ENCODE assay signal across 7 cellular contexts in genomic region chr1:220690140-220691038, GRCh38. TPM values are rescaled to one million over a fixed set of nuclear protein-coding genes. Genes with fewer than 3 reads are reported as not detected.
DNase-seq lines count a peak whose midpoint lies in the region; ATAC-seq, FAIRE-seq and TF ChIP-seq lines count a peak whose summit lies in the region.

TSS of gene C1orf115 (plus strand) at chr1:220690363. CDS start at chr1:220690403, 40 bp downstream.

- peak within 1 kb of the TSS; percentile 70 for H3K9ac ChIP-seq in HepG2 (ENCODE audit: insufficient read depth, low read depth, low read length)

- H3K4me3 ChIP-seq in HepG2 (replicated peaks in 1 of 3; ENCODE audit: insufficient read depth in 1 of 3, low read depth in 2 of 3, low read length in 3 of 3), result peak within 1 kb of the TSS; percentile 81 to 86 (median 82)

- TF ChIP-seq CTCF in HepG2 (CRISPR knock-in tag; IDR thresholded peaks at IDR 0.05), result peak; percentile 94

- ATAC-seq in GM18517 (IDR thresholded peaks at IDR 0.05; ENCODE audit: unreplicated experiment), result peak; percentile 97
- ATAC-seq in HG02943 (IDR thresholded peaks at IDR 0.05; ENCODE audit: low read depth, unreplicated experiment), result peak; percentile 94
- ATAC-seq in activated CD4-positive, alpha-beta T cell treated with anti-CD3 and anti-CD28 coated beads for 36 hours, result peak; percentile 96
- peak; percentile 85 for ATAC-seq in HepG2

- WGBS in HepG2 (ENCODE audit: low lambda C conversion rate), result 0% methylated on average over 2 of the region's 93 CpGs

- in situ Hi-C loops in HepG2 (cut with HindIII; ENCODE audit: extremely low pct_ligation_motif_present, low pct_unique_long_range_greater_than_20kb), result loop anchor here (5.0 kb wide), 1 partner anchor 87 kb away; no protein-coding TSS in a partner anchor

- TF ChIP-seq RAD21 in HepG2 (CRISPR knock-in tag; IDR thresholded peaks at IDR 0.05), result peak; percentile 96

- peaks cover 39% of the 10 kb centered on the region for H3K79me2 ChIP-seq in HepG2 (ENCODE audit: insufficient read depth, low read length)

- H3K9me3 Mint-ChIP-seq in activated CD4-positive, alpha-beta T cell treated with anti-CD3 and anti-CD28 coated beads for 36 hours (ENCODE audit: low read depth), result no peaks in the 10 kb centered on the region

- H3K4me1 ChIP-seq in HepG2 (ENCODE audit: insufficient read depth, low read length), result peaks cover 45% of the 10 kb centered on the region

- no peak; a peak in 1 of 4 replicates for TF ChIP-seq EP300 in HepG2 (IDR thresholded peaks at IDR 0.05; ENCODE audit: low read depth in 2 of 2, low read length in 2 of 2)
- TF ChIP-seq EP300 in HepG2 (CRISPR knock-in tag; IDR thresholded peaks at IDR 0.05; ENCODE audit: borderline replicate concordance), result no peak; the same call in 1 of the 2 replicates

- H2AFZ ChIP-seq in HepG2 (ENCODE audit: low read length), result no peak within 1 kb of the TSS

- peaks cover 12% of the 10 kb centered on the region for H3K27me3 Mint-ChIP-seq in activated CD4-positive, alpha-beta T cell treated with anti-CD3 and anti-CD28 coated beads for 36 hours

- H3K4me1 Mint-ChIP-seq in activated CD4-positive, alpha-beta T cell treated with anti-CD3 and anti-CD28 coated beads for 36 hours, result peaks cover 4% of the 10 kb centered on the region

- intact Hi-C loops in activated CD4-positive, alpha-beta T cell treated with anti-CD3 and anti-CD28 coated beads for 36 hours (cut with DNase I, micrococcal nuclease), result loop anchor here (1.0 to 5.0 kb wide), 5 partner anchors 42 to 163 kb away; partner anchors contain the start of gene MARK1 (in 1 of the 2)
- intact Hi-C loops in HepG2 (cut with micrococcal nuclease; ENCODE audit: unreplicated experiment), result loop anchor here (1.0 to 2.0 kb wide), 4 partner anchors 43 to 86 kb away; partner anchors contain the start of gene MTARC2

- no peaks in the 10 kb centered on the region for H3K36me3 Mint-ChIP-seq in activated CD4-positive, alpha-beta T cell treated with anti-CD3 and anti-CD28 coated beads for 36 hours (ENCODE audit: low read depth)

- no peak for FAIRE-seq in HepG2 (lab: Jason Lieb, UNC)

- no peaks in the 10 kb centered on the region for H3K9me3 ChIP-seq in HepG2 (ENCODE audit: low read length)

- H3K4me3 Mint-ChIP-seq in activated CD4-positive, alpha-beta T cell treated with anti-CD3 and anti-CD28 coated beads for 36 hours, result peak within 1 kb of the TSS; percentile 71

- peak within 1 kb of the TSS; percentile 11 for H3K27ac ChIP-seq in cingulate gyrus (ENCODE audit: low read depth, low read length)
- H3K27ac ChIP-seq in HepG2 (ENCODE audit: extremely low read length, insufficient read depth, low read length), result peak within 1 kb of the TSS; percentile 61

- peak; percentile 63 to 87 for TF ChIP-seq POLR2A in HepG2 (IDR thresholded peaks at IDR 0.05; ENCODE audit: insufficient read depth in 1 of 2, low read depth in 2 of 2, low read length in 2 of 2)

- POLR2A ChIA-PET in activated CD4-positive, alpha-beta T cell treated with anti-CD3 and anti-CD28 coated beads for 36 hours (lab: Charles Lee), result no interaction called here
- POLR2A ChIA-PET in HepG2 (lab: Yijun Ruan, JAX), result interaction anchor here (0.6 to 1.8 kb wide), 4 partner anchors 8 to 96 kb away, joined by 3 to 14 read pairs (median 9); partner anchors contain the start of genes MTARC1 and MTARC2

- peak within 1 kb of the TSS; percentile 77 for H3K4me2 ChIP-seq in HepG2 (ENCODE audit: low read depth, low read length)

- CTCF ChIA-PET in activated CD4-positive, alpha-beta T cell treated with anti-CD3 and anti-CD28 coated beads for 36 hours (lab: Charles Lee), result interaction anchor here (1.8 kb wide), 1 partner anchor 9 kb away, joined by 4 read pairs; no protein-coding TSS in a partner anchor
- CTCF ChIA-PET in HepG2 (lab: Yijun Ruan, JAX; ENCODE audit: low intra/inter-chr PET ratio, low total read pairs), result interaction anchor here (0.8 to 2.8 kb wide), 7 partner anchors 8 to 86 kb away, joined by 3 to 34 read pairs (median 8); no protein-coding TSS in a partner anchor

- no peaks in the 10 kb centered on the region for H4K20me1 ChIP-seq in HepG2 (ENCODE audit: insufficient read depth, low read length)

- BruUV-seq in HepG2 (replicated peaks; lab: Mats Ljungman, UMichigan), result no TSS peak

- H3K36me3 ChIP-seq in HepG2 (replicated peaks in 1 of 2; ENCODE audit: control insufficient read depth in 1 of 2, insufficient read depth in 2 of 2, low read length in 2 of 2), result no peaks in the 10 kb centered on the region

- H3K27me3 ChIP-seq in HepG2 (ENCODE audit: control insufficient read depth in 1 of 2, insufficient read depth in 2 of 2, low read length in 2 of 2), result no peaks in the 10 kb centered on the region; a peak in 2 of 5 replicates

- peak; percentile 70 for DNase-seq in NCI-H2107 (lab: John Stamatoyannopoulos, UW)
- DNase-seq in activated CD4-positive, alpha-beta T cell treated with anti-CD3 and anti-CD28 coated beads for 36 hours, result peak; percentile 85
- peak; percentile 68 for DNase-seq in HepG2 (ENCODE audit: low spot score)
- DNase-seq in stimulated activated CD4-positive, alpha-beta T cell treated with anti-CD3 and anti-CD28 coated beads, Interleukin-2, amount 100 ng/mL, for 48 hours, result peak; percentile 66 to 78

- H3K27ac Mint-ChIP-seq in activated CD4-positive, alpha-beta T cell treated with anti-CD3 and anti-CD28 coated beads for 36 hours, result no peak within 1 kb of the TSS

TF ChIP-seq in HepG2, 621 proteins besides CTCF, POLR2A, EP300 and RAD21 (continues in another document):
- peak; percentile 84; the same call in 1 of the 2 replicates for TF ChIP-seq ARID4A (CRISPR knock-in tag; IDR thresholded peaks at IDR 0.05; ENCODE audit: borderline replicate concordance)
- TF ChIP-seq DNMT3B (CRISPR knock-in tag; conservative IDR thresholded peaks at IDR 0.05), result no peak
- no peak for TF ChIP-seq ZNF282 (IDR thresholded peaks at IDR 0.05; ENCODE audit: partially characterized antibody)
- TF ChIP-seq ZNF335 (CRISPR knock-in tag; IDR thresholded peaks at IDR 0.05), result peak; percentile 42; the same call in 1 of the 2 replicates
- TF ChIP-seq ZSCAN22 (CRISPR knock-in tag; IDR thresholded peaks at IDR 0.05), result no peak
- peak; percentile 74; the same call in 1 of the 2 replicates for TF ChIP-seq ZNF766 (CRISPR knock-in tag; IDR thresholded peaks at IDR 0.05; ENCODE audit: borderline replicate concordance)
- peak; percentile 44; the same call in 1 of the 2 replicates for TF ChIP-seq ZNF430 (CRISPR knock-in tag; IDR thresholded peaks at IDR 0.05)
- no peak for TF ChIP-seq ZNF20 (CRISPR knock-in tag; IDR thresholded peaks at IDR 0.05)
- TF ChIP-seq SNRNP70 (IDR thresholded peaks at IDR 0.05; ENCODE audit: low read depth, low read length), result 0 out of 2 replicates have a peak, but pooled peaks have one; percentile 52

RNA-seq across cellular contexts. Expression of gene C1orf115, which starts in this region (rescaled TPM):
- under 1 TPM; 0.63 to 0.78 TPM for total RNA-seq in activated CD4-positive, alpha-beta T cell treated with anti-CD3 and anti-CD28 coated beads for 36 hours
- 85.9 and 86.7 TPM in 2 replicates for total RNA-seq in HepG2 (2016; rRNA removed; fragmentation: Illumina TruSeq; extraction: Trizol)
- 13.1 and 13.7 TPM in 2 replicates for total RNA-seq in HepG2 (2016; cell fraction: cytosol; rRNA removed; fragmentation: Illumina TruSeq; extraction: Trizol; ENCODE audit: low read depth)
- total RNA-seq in HepG2 (2016; cell fraction: insoluble cytoplasmic fraction; rRNA removed; fragmentation: Illumina TruSeq; extraction: Trizol), result 83.6 and 85.7 TPM in 2 replicates
- total RNA-seq in HepG2 (2016; cell fraction: membrane; rRNA removed; fragmentation: Illumina TruSeq; extraction: Trizol), result 59.6 and 65.3 TPM in 2 replicates
- 36.7 and 42.7 TPM in 2 replicates for total RNA-seq in HepG2 (2016; cell fraction: nucleus; rRNA removed; fragmentation: Illumina TruSeq; extraction: Trizol)
- 25.2 and 30.9 TPM in 2 replicates for polyA plus RNA-seq in HepG2 (2011; rRNA removed)
- 27.9 and 36.1 TPM in 2 replicates for polyA plus RNA-seq in HepG2 (2011; cell fraction: cytosol; rRNA removed)
- 10.3 and 15.5 TPM in 2 replicates for polyA plus RNA-seq in HepG2 (2011; cell fraction: nucleus; rRNA removed)
- 25.0 and 26.1 TPM in 2 replicates for polyA plus RNA-seq in HepG2 (2012)
- polyA plus RNA-seq in HepG2 (2016; cell fraction: cytosol; fragmentation: Illumina TruSeq; extraction: Trizol; ENCODE audit: low read depth), result 8.3 and 8.7 TPM in 2 replicates
- 89.4 and 93.3 TPM in 2 replicates for polyA plus RNA-seq in HepG2 (2016; cell fraction: insoluble cytoplasmic fraction; fragmentation: Illumina TruSeq; extraction: Trizol; ENCODE audit: low read depth)
- polyA plus RNA-seq in HepG2 (2016; cell fraction: membrane; fragmentation: Illumina TruSeq; extraction: Trizol; ENCODE audit: low read depth), result 38.6 and 42.0 TPM in 2 replicates
- 58.5 and 59.9 TPM in 2 replicates for polyA plus RNA-seq in HepG2 (2016; cell fraction: nucleus; fragmentation: Illumina TruSeq; extraction: Trizol; ENCODE audit: insufficient read depth, low read depth)
- 26.7 TPM in 1 of 2 replicates, not detected in the other for polyA minus RNA-seq in HepG2 (2011; rRNA and poly(A)+ RNA removed; ENCODE audit: low replicate concordance)
- polyA minus RNA-seq in HepG2 (2011; cell fraction: cytosol; rRNA and poly(A)+ RNA removed), result 14.8 and 19.3 TPM in 2 replicates
- 8.0 and 10.9 TPM in 2 replicates for polyA minus RNA-seq in HepG2 (2011; cell fraction: nucleus; rRNA and poly(A)+ RNA removed)

Comparison
In these comparisons a context has a peak if more than half of its experiments do, and no peak if none do; other contexts are left out.
1. Peak in every context shown above with its lines: DNase-seq, ATAC-seq, H3K4me3 ChIP-seq and H3K27ac ChIP-seq.
2. RNA of gene C1orf115 (total RNA-seq): 13.1 to 86.7 TPM in HepG2; 0.63 to 0.78 TPM in activated CD4-positive, alpha-beta T cell treated with anti-CD3 and anti-CD28 coated beads for 36 hours; every median in the first group is over 4 times any median in the second.
3. Peak in DNase-seq and ATAC-seq in activated CD4-positive, alpha-beta T cell treated with anti-CD3 and anti-CD28 coated beads for 36 hours; RNA of the gene not detected or under 1 TPM.